Comparison of ENCODE assay signal across 8 cellular contexts in genomic region chr16:87008664-87009063, GRCh38.
"Had no signal": no experiment of that assay in that cellular context is flagged by ENCODE, and none has a peak within 500 bp of the region (broad histone marks: within the 10 kb centered on the region; RNA-seq: fewer than 3 reads in every experiment).

No MANE protein-coding gene starts in this region.

- H3K4me1 Mint-ChIP-seq: IgD-negative memory B cell had no signal

- ATAC-seq: HepG2, K562 had no signal

- FAIRE-seq: HepG2, K562 had no signal

- DNase-seq: IMR-90, KBM-7, KG1 had no signal

- H3K4me2 ChIP-seq: KMS-11 had no signal

- H3K27ac ChIP-seq: HL-60, KMS-11 had no signal

- H3K27ac Mint-ChIP-seq: IgD-negative memory B cell had no signal

- H3K4me3 ChIP-seq: K562 had no signal

- H3K4me3 Mint-ChIP-seq: IgD-negative memory B cell had no signal

- H3K9ac ChIP-seq: KMS-11 had no signal
